ENCODE assay signal across 14 cellular contexts in genomic region chr16:81752876-81753227, GRCh38. TPM values are rescaled to one million over a fixed set of nuclear protein-coding genes. Genes with fewer than 3 reads are reported as not detected.
DNase-seq lines count a peak whose midpoint lies in the region; ATAC-seq, FAIRE-seq and TF ChIP-seq lines count a peak whose summit lies in the region.
"Had no signal": no experiment of that assay in that cellular context is flagged by ENCODE, and none has a peak within 500 bp of the region (broad histone marks: within the 10 kb centered on the region; RNA-seq: fewer than 3 reads in every experiment).

No MANE protein-coding gene starts in this region.

- H2AFZ ChIP-seq in H1 (ENCODE audit: low read length) (no peak overlapping the region), osteoblast (ENCODE audit: low read length) (peak overlapping the region; percentile 99)

- H2BK15ac ChIP-seq in H1 (ENCODE audit: low read length) = no peak overlapping the region

- WGBS in H1 (ENCODE audit: extremely low coverage in 1 of 2, insufficient coverage in 1 of 2, insufficient read length in 1 of 2, insufficient replicate concordance in 2 of 2, low coverage in 1 of 2, low lambda C conversion rate in 2 of 2, missing lambda C conversion rate in 1 of 2), 2 experiments = 94% methylated on average over 7 of the region's 7 CpGs; no CpG with 5 or more reads in 1 of the 2 experiments
- 91 to 93% methylated on average over 7 of the region's 7 CpGs for WGBS in aorta, 2 donors

- H2AK5ac ChIP-seq in H1 (ENCODE audit: low read depth, low read length) = no peak overlapping the region

- H3K36me3 Mint-ChIP-seq in HFFc6 (ENCODE audit: low read depth) = no peaks in the 10 kb centered on the region
- no peaks in the 10 kb centered on the region for H3K36me3 Mint-ChIP-seq in activated CD4-positive, alpha-beta memory T cell treated with anti-CD3 and anti-CD28 coated beads, Interleukin-2, amount 10 ng/mL, durations not matched to agents 7 days and 5 days (ENCODE audit: low read depth)
- no peaks in the 10 kb centered on the region for H3K36me3 Mint-ChIP-seq in activated CD4-positive, alpha-beta memory T cell treated with anti-CD3 and anti-CD28 coated beads for 36 hours
- H3K36me3 Mint-ChIP-seq: T-cell had no signal

- no peaks in the 10 kb centered on the region; the same call in 1 of the 2 replicates for H3K23me2 ChIP-seq in H1 (ENCODE audit: low read depth, low read length)

- H3K79me1 ChIP-seq in H1 (ENCODE audit: low read depth, low read length) = no peaks in the 10 kb centered on the region

- H3K56ac ChIP-seq in H1 (replicated peaks; ENCODE audit: insufficient read length, low read depth, low read length) = no peak overlapping the region

- DNase-seq in H1 (ENCODE audit: low read depth in 1 of 2, low spot score in 2 of 2) = no peak
- DNase-seq in osteoblast (ENCODE audit: insufficient read length, low spot score, missing footprints) = no peak
- DNase-seq in HFFc6 = no peak
- no peak for DNase-seq in activated CD4-positive, alpha-beta memory T cell treated with anti-CD3 and anti-CD28 coated beads, Interleukin-2, amount 10 ng/mL, durations not matched to agents 7 days and 5 days
- no peak for DNase-seq in aorta
- no peak for DNase-seq in activated CD4-positive, alpha-beta memory T cell treated with anti-CD3 and anti-CD28 coated beads for 36 hours
- DNase-seq: activated T-cell treated with anti-CD3 and anti-CD28 coated beads for 4 hours, NCI-H1092, NCI-H446 treated with DMSO at 0.1 percent for 48 hours had no signal

- peaks cover 5% of the 10 kb centered on the region for H3K4me1 Mint-ChIP-seq in HFFc6 (ENCODE audit: low read depth)
- H3K4me1 Mint-ChIP-seq in activated CD4-positive, alpha-beta memory T cell treated with anti-CD3 and anti-CD28 coated beads, Interleukin-2, amount 10 ng/mL, durations not matched to agents 7 days and 5 days = peaks cover 28% of the 10 kb centered on the region
- H3K4me1 Mint-ChIP-seq in activated CD4-positive, alpha-beta memory T cell treated with anti-CD3 and anti-CD28 coated beads for 36 hours (ENCODE audit: low read depth) = peaks cover 13% of the 10 kb centered on the region

- peaks cover 78 to 92% (median 86%) of the 10 kb centered on the region in 10 experiments for H3K4me1 ChIP-seq in BLaER1 treated with 17β-estradiol and CSF1 and Interleukin-3, amounts not matched to agents 10 nM and 100 nM
- H3K4me1 ChIP-seq in H1 (replicated peaks in 1 of 4; ENCODE audit: control insufficient read depth in 3 of 4, insufficient read depth in 4 of 4, low read length in 3 of 4) = peaks cover 0 to 3% (median 0%) of the 10 kb centered on the region in 4 experiments; a peak in 4 of 7 replicates
- H3K4me1 ChIP-seq in osteoblast (ENCODE audit: insufficient read depth, low read length) = no peaks in the 10 kb centered on the region
- no peaks in the 10 kb centered on the region for H3K4me1 ChIP-seq in aorta (ENCODE audit: control insufficient read depth in 1 of 2, insufficient read depth in 2 of 2, low read length in 2 of 2)

- peak overlapping the region; percentile 46 to 85 (median 77); a peak in 21 of 22 replicates for H3K27ac ChIP-seq in BLaER1 treated with 17β-estradiol and CSF1 and Interleukin-3, amounts not matched to agents 10 nM and 100 nM
- H3K27ac ChIP-seq in H1 (ENCODE audit: low read depth, low read length) = no peak overlapping the region
- no peak overlapping the region for H3K27ac ChIP-seq in osteoblast (ENCODE audit: low read depth, low read length)
- no peak overlapping the region for H3K27ac ChIP-seq in aorta (ENCODE audit: low read depth in 1 of 2, low read length in 2 of 2)

- H3K27me3 ChIP-seq in BLaER1 treated with 17β-estradiol and CSF1 and Interleukin-3, amounts not matched to agents 10 nM and 100 nM = no peaks in the 10 kb centered on the region
- H3K27me3 ChIP-seq in H1 (replicated peaks in 1 of 4; ENCODE audit: control insufficient read depth in 3 of 4, extremely low read depth in 1 of 4, insufficient read depth in 3 of 4, low read length in 3 of 4) (no peaks in the 10 kb centered on the region), osteoblast (ENCODE audit: insufficient read depth, low read length) (no peaks in the 10 kb centered on the region), aorta (ENCODE audit: control insufficient read depth in 1 of 2, insufficient read depth in 2 of 2, low read length in 1 of 2) (no peaks in the 10 kb centered on the region)

- no peak overlapping the region for H4K91ac ChIP-seq in H1 (replicated peaks; ENCODE audit: insufficient read length, low read length)

- no peaks in the 10 kb centered on the region for H3K36me3 ChIP-seq in BLaER1 treated with 17β-estradiol and CSF1 and Interleukin-3, amounts not matched to agents 10 nM and 100 nM
- H3K36me3 ChIP-seq in H1 (ENCODE audit: control insufficient read depth in 2 of 4, insufficient read depth in 4 of 4, low read length in 3 of 4) (no peaks in the 10 kb centered on the region), osteoblast (ENCODE audit: insufficient read depth, low read length) (no peaks in the 10 kb centered on the region), aorta (ENCODE audit: control insufficient read depth in 1 of 2, insufficient read depth in 2 of 2, low read length in 1 of 2) (no peaks in the 10 kb centered on the region)
- H3K36me3 ChIP-seq: thoracic aorta had no signal

- POLR2A ChIA-PET in H1 (lab: Charles Lee; ENCODE audit: partially characterized antibody) = interaction anchor here (1.6 kb wide), 1 partner anchor 24 kb away, joined by 4 read pairs; no protein-coding TSS in a partner anchor
- POLR2A ChIA-PET in activated CD4-positive, alpha-beta memory T cell treated with anti-CD3 and anti-CD28 coated beads, Interleukin-2, amount 10 ng/mL, durations not matched to agents 7 days and 5 days (lab: Charles Lee) = interaction anchor here (1.3 to 1.5 kb wide), 3 partner anchors 25 to 439 kb away, joined by 3 read pairs; partner anchors contain the start of gene GAN
- POLR2A ChIA-PET in activated CD4-positive, alpha-beta memory T cell treated with anti-CD3 and anti-CD28 coated beads for 36 hours (lab: Charles Lee) = interaction anchor here (0.5 kb wide), 1 partner anchor 29 kb away, joined by 6 read pairs; no protein-coding TSS in a partner anchor

- no peak for ATAC-seq in aorta (ENCODE audit: low FRiP score)

- TF ChIP-seq EP300 in Ishikawa (IDR thresholded peaks at IDR 0.05; ENCODE audit: borderline replicate concordance) (no peak), H1 (IDR thresholded peaks at IDR 0.05; ENCODE audit: borderline replicate concordance in 1 of 2, low read depth in 2 of 2, low read length in 2 of 2) (no peak)

- no peak overlapping the region for H3K14ac ChIP-seq in H1 (ENCODE audit: insufficient read length)

- H3K18ac ChIP-seq in H1 (ENCODE audit: extremely low read depth, low read length) = no peak overlapping the region

- no peak overlapping the region for H3K4ac ChIP-seq in H1 (replicated peaks; ENCODE audit: insufficient read length, low read depth, low read length)

- H3K79me2 ChIP-seq in H1 (ENCODE audit: control insufficient read depth in 1 of 2, insufficient read depth in 2 of 2, low read length in 2 of 2) = no peaks in the 10 kb centered on the region
- H3K79me2 ChIP-seq in osteoblast (ENCODE audit: insufficient read depth, low read length) = no peaks in the 10 kb centered on the region

- TF ChIP-seq RAD21 in Ishikawa (IDR thresholded peaks at IDR 0.05; ENCODE audit: low read depth) (no peak), H1 (IDR thresholded peaks at IDR 0.05 in 1 of 2, conservative IDR thresholded peaks at IDR 0.05 in 1 of 2; ENCODE audit: low read depth in 2 of 2, low read length in 2 of 2) (no peak)

- no peak overlapping the region for H2BK5ac ChIP-seq in H1 (ENCODE audit: low read depth, low read length)

- no peaks in the 10 kb centered on the region for H3K9me3 Mint-ChIP-seq in HFFc6
- H3K9me3 Mint-ChIP-seq in activated CD4-positive, alpha-beta memory T cell treated with anti-CD3 and anti-CD28 coated beads, Interleukin-2, amount 10 ng/mL, durations not matched to agents 7 days and 5 days = no peaks in the 10 kb centered on the region
- no peaks in the 10 kb centered on the region for H3K9me3 Mint-ChIP-seq in activated CD4-positive, alpha-beta memory T cell treated with anti-CD3 and anti-CD28 coated beads for 36 hours
- H3K9me3 Mint-ChIP-seq: T-cell had no signal

- peaks cover 0 to 1% (median 0%) of the 10 kb centered on the region in 11 experiments; a peak in 5 of 22 replicates for H3K9me3 ChIP-seq in BLaER1 treated with 17β-estradiol and CSF1 and Interleukin-3, amounts not matched to agents 10 nM and 100 nM (replicated peaks in 1 of 11)
- H3K9me3 ChIP-seq in H1 (ENCODE audit: insufficient read depth in 2 of 2, low read depth in 1 of 2, low read length in 1 of 2) = no peaks in the 10 kb centered on the region
- no peaks in the 10 kb centered on the region for H3K9me3 ChIP-seq in osteoblast (ENCODE audit: low read depth, low read length)
- H3K9me3 ChIP-seq in aorta (ENCODE audit: control insufficient read depth, low read length) = no peaks in the 10 kb centered on the region
- H3K9me3 ChIP-seq: thoracic aorta had no signal

- intact Hi-C loops in aorta (cut with DNase I) = no loop called here
- intact Hi-C loops in activated CD4-positive, alpha-beta memory T cell treated with anti-CD3 and anti-CD28 coated beads for 36 hours (cut with micrococcal nuclease) = no loop called here

- no peaks in the 10 kb centered on the region for H4K20me1 ChIP-seq in BLaER1 treated with 17β-estradiol and CSF1 and Interleukin-3, amounts not matched to agents 10 nM and 100 nM
- no peaks in the 10 kb centered on the region for H4K20me1 ChIP-seq in H1 (replicated peaks in 1 of 2; ENCODE audit: control insufficient read depth in 1 of 2, insufficient read depth in 2 of 2, low read length in 2 of 2)
- H4K20me1 ChIP-seq in osteoblast (ENCODE audit: insufficient read depth, low read length) = no peaks in the 10 kb centered on the region

- peak overlapping the region; percentile 46 to 76 (median 67); a peak in 20 of 22 replicates for H3K9ac ChIP-seq in BLaER1 treated with 17β-estradiol and CSF1 and Interleukin-3, amounts not matched to agents 10 nM and 100 nM
- H3K9ac ChIP-seq in H1 (replicated peaks in 1 of 4; ENCODE audit: extremely low read depth in 1 of 4, low read depth in 3 of 4, low read length in 3 of 4) = no peak overlapping the region

- no peak overlapping the region for H2BK120ac ChIP-seq in H1 (replicated peaks; ENCODE audit: low read depth, low read length)

- no peak overlapping the region for H3K23ac ChIP-seq in H1 (ENCODE audit: insufficient read length)

- FAIRE-seq in H1 (lab: Jason Lieb, UNC) = no peak
- FAIRE-seq: colon had no signal

- no peak overlapping the region for H4K8ac ChIP-seq in H1 (ENCODE audit: extremely low read depth, insufficient read depth, low read length)

- H3K27me3 Mint-ChIP-seq in HFFc6 (ENCODE audit: insufficient read depth) = peaks cover 3% of the 10 kb centered on the region
- peaks cover 1% of the 10 kb centered on the region for H3K27me3 Mint-ChIP-seq in activated CD4-positive, alpha-beta memory T cell treated with anti-CD3 and anti-CD28 coated beads, Interleukin-2, amount 10 ng/mL, durations not matched to agents 7 days and 5 days
- H3K27me3 Mint-ChIP-seq in activated CD4-positive, alpha-beta memory T cell treated with anti-CD3 and anti-CD28 coated beads for 36 hours = no peaks in the 10 kb centered on the region

- H4K5ac ChIP-seq in H1 (ENCODE audit: insufficient read length, low read depth, low read length) = no peak overlapping the region

- no peak overlapping the region for H2BK20ac ChIP-seq in H1 (ENCODE audit: low read length)

- CTCF ChIA-PET in H1 (lab: Charles Lee; ENCODE audit: partially characterized antibody) = interaction anchor here (1.4 to 2.1 kb wide), 3 partner anchors 8 to 130 kb away, joined by 4 to 11 read pairs (median 5); no protein-coding TSS in a partner anchor
- CTCF ChIA-PET in activated CD4-positive, alpha-beta memory T cell treated with anti-CD3 and anti-CD28 coated beads, Interleukin-2, amount 10 ng/mL, durations not matched to agents 7 days and 5 days (lab: Charles Lee) = interaction anchor here (0.7 to 2.5 kb wide), 6 partner anchors 15 to 606 kb away, joined by 3 to 9 read pairs (median 3); no protein-coding TSS in a partner anchor
- CTCF ChIA-PET in activated CD4-positive, alpha-beta memory T cell treated with anti-CD3 and anti-CD28 coated beads for 36 hours (lab: Charles Lee) = interaction anchor here (1.2 to 2.6 kb wide), 3 partner anchors 23 to 121 kb away, joined by 3 to 5 read pairs (median 4); no protein-coding TSS in a partner anchor

- H3K4me2 ChIP-seq in BLaER1 treated with 17β-estradiol and CSF1 and Interleukin-3, amounts not matched to agents 10 nM and 100 nM = peak overlapping the region; percentile 80 to 99 (median 88)
- no peak overlapping the region for H3K4me2 ChIP-seq in H1 (ENCODE audit: insufficient read depth in 1 of 2, low read depth in 2 of 2, low read length in 2 of 2)
- H3K4me2 ChIP-seq in osteoblast (ENCODE audit: insufficient read depth, low read length) = no peak overlapping the region

- TF ChIP-seq CTCF in H1 (IDR thresholded peaks at IDR 0.05; ENCODE audit: control extremely low read depth in 1 of 3, insufficient read depth in 1 of 3, low read depth in 1 of 3, low read length in 3 of 3) (no peak), osteoblast (IDR thresholded peaks at IDR 0.05; ENCODE audit: extremely low read depth, low read depth, low read length) (no peak), HFFc6 (IDR thresholded peaks at IDR 0.05) (no peak)

- H3K27ac Mint-ChIP-seq in HFFc6 = no peak overlapping the region
- no peak overlapping the region for H3K27ac Mint-ChIP-seq in activated CD4-positive, alpha-beta memory T cell treated with anti-CD3 and anti-CD28 coated beads, Interleukin-2, amount 10 ng/mL, durations not matched to agents 7 days and 5 days
- H3K27ac Mint-ChIP-seq in activated CD4-positive, alpha-beta memory T cell treated with anti-CD3 and anti-CD28 coated beads for 36 hours = no peak overlapping the region
- H3K27ac Mint-ChIP-seq: T-cell had no signal

- 0 out of 2 replicates have a peak overlapping the region, but pooled peaks have one; percentile 7 for H2BK12ac ChIP-seq in H1 (ENCODE audit: low read depth, low read length)

- H3K4me3 Mint-ChIP-seq in HFFc6 = no peak overlapping the region
- H3K4me3 Mint-ChIP-seq in activated CD4-positive, alpha-beta memory T cell treated with anti-CD3 and anti-CD28 coated beads, Interleukin-2, amount 10 ng/mL, durations not matched to agents 7 days and 5 days = no peak overlapping the region
- H3K4me3 Mint-ChIP-seq in activated CD4-positive, alpha-beta memory T cell treated with anti-CD3 and anti-CD28 coated beads for 36 hours = no peak overlapping the region
- H3K4me3 Mint-ChIP-seq: T-cell had no signal

- peak overlapping the region in 2 of 10 experiments; percentile 16 to 47; a peak in 4 of 20 replicates for H3K4me3 ChIP-seq in BLaER1 treated with 17β-estradiol and CSF1 and Interleukin-3, amounts not matched to agents 10 nM and 100 nM
- H3K4me3 ChIP-seq in H1 (ENCODE audit: extremely low read depth in 1 of 4, insufficient read depth in 2 of 4, low read depth in 3 of 4, low read length in 4 of 4) = no peak overlapping the region
- no peak overlapping the region for H3K4me3 ChIP-seq in osteoblast (ENCODE audit: insufficient read depth, low read length)
- no peak overlapping the region for H3K4me3 ChIP-seq in aorta (ENCODE audit: low read length in 2 of 2)
- H3K4me3 ChIP-seq: thoracic aorta had no signal

- TF ChIP-seq POLR2A in H1 (IDR thresholded peaks at IDR 0.05; ENCODE audit: control extremely low read depth in 1 of 2, low read depth in 2 of 2, low read length in 2 of 2) = no peak

RNA-seq across cellular contexts. Expression of gene PLCG2, which starts 26.2 kb away (rescaled TPM):
- total RNA-seq in H1 (2021; fragmentation: NEBNext Ultra II Directional; extraction: Animal tissue kit (Norgen Biotek cat#: 25700)) = 5.6 and 6.9 TPM in 2 replicates
- 6.1 and 7.5 TPM in 2 replicates for polyA plus RNA-seq in H1 (2011; rRNA removed)
- polyA plus RNA-seq in H1 (2011; cell fraction: cytosol; rRNA removed) = 8.9 TPM
- 20.7 TPM for polyA plus RNA-seq in H1 (2011; cell fraction: nucleus; rRNA removed)
- 4.6 to 7.2 TPM (median 5.9 TPM) in 4 replicates for polyA plus RNA-seq in H1 (2012, experiment 1 of 2)
- 0.89 TPM for polyA plus RNA-seq in H1 (2012, experiment 2 of 2)
- 2.1 TPM for polyA plus RNA-seq in H1 (2013, experiment 1 of 2)
- 1.8 TPM for polyA plus RNA-seq in H1 (2013, experiment 2 of 2)
- polyA minus RNA-seq in H1 (2011; rRNA and poly(A)+ RNA removed) = 19.9 and 20.7 TPM in 2 replicates
- 9.5 TPM for polyA minus RNA-seq in H1 (2011; cell fraction: cytosol; rRNA and poly(A)+ RNA removed)
- polyA minus RNA-seq in H1 (2011; cell fraction: nucleus; rRNA and poly(A)+ RNA removed) = 28.3 TPM
- 0.59 and 1.1 TPM in 2 replicates for total RNA-seq in osteoblast
- under 1 TPM; 0.14 to 0.61 (median 0.27) TPM for total RNA-seq in HFFc6 (2021; fragmentation: NEBNext Ultra II Directional; extraction: Animal tissue kit (Norgen Biotek cat#: 25700))
- 10 to 100 TPM; 11.0 to 13.3 TPM for total RNA-seq in activated CD4-positive, alpha-beta memory T cell treated with anti-CD3 and anti-CD28 coated beads, Interleukin-2, amount 10 ng/mL, durations not matched to agents 7 days and 5 days
- total RNA-seq in aorta = 10 to 100 TPM; 21.2 to 48.4 TPM
- 1 to 10 TPM; 2.5 to 3.0 TPM for polyA plus RNA-seq in aorta
- 10 to 100 TPM in 1 of 2 experiments, 1 to 10 TPM in 1; 8.3 to 10.6 TPM for total RNA-seq in activated CD4-positive, alpha-beta memory T cell treated with anti-CD3 and anti-CD28 coated beads for 36 hours

Comparison
In these comparisons a context has a peak if more than half of its experiments do, and no peak if none do; other contexts are left out.
1. H3K27ac ChIP-seq: peak in BLaER1 treated with 17β-estradiol and CSF1 and Interleukin-3, amounts not matched to agents 10 nM and 100 nM (11 of 11); none in H1 (single experiment), osteoblast (single experiment) and aorta (0 of 2).
2. H3K4me2 ChIP-seq: peak in BLaER1 treated with 17β-estradiol and CSF1 and Interleukin-3, amounts not matched to agents 10 nM and 100 nM (11 of 11); none in H1 (0 of 2) and osteoblast (single experiment).
3. H3K9ac ChIP-seq: peak in BLaER1 treated with 17β-estradiol and CSF1 and Interleukin-3, amounts not matched to agents 10 nM and 100 nM (11 of 11); none in H1 (0 of 4).